ENCODE assay signal across 13 cellular contexts in genomic region chr1:69320679-69321310, GRCh38.
DNase-seq lines count a peak whose midpoint lies in the region; ATAC-seq, FAIRE-seq and TF ChIP-seq lines count a peak whose summit lies in the region.
"Had no signal": no experiment of that assay in that cellular context is flagged by ENCODE, and none has a peak within 500 bp of the region (broad histone marks: within the 10 kb centered on the region; RNA-seq: fewer than 3 reads in every experiment).

No MANE protein-coding gene starts in this region.

- H3K9me2 ChIP-seq in hepatocyte (replicated peaks; ENCODE audit: insufficient read depth): no peaks in the 10 kb centered on the region

- no peaks in the 10 kb centered on the region for H3K27me3 ChIP-seq in hepatocyte
- H3K27me3 ChIP-seq: heart left ventricle, vagina had no signal

- TF ChIP-seq CTCF in D721Med (IDR thresholded peaks at IDR 0.05; ENCODE audit: insufficient read depth, missing control alignments): no peak
- TF ChIP-seq CTCF in hepatocyte (IDR thresholded peaks at IDR 0.05; ENCODE audit: poor library complexity): no peak

- TF ChIP-seq POLR2A in GM12891 (IDR thresholded peaks at IDR 0.05; ENCODE audit: low read depth, low read length): no peak

- no peaks in the 10 kb centered on the region for H3K9me3 ChIP-seq in hepatocyte (ENCODE audit: low read depth)
- H3K9me3 ChIP-seq: heart left ventricle, vagina had no signal

- no peak overlapping the region for H2AFZ ChIP-seq in hepatocyte

- DNase-seq in GM12891 (ENCODE audit: insufficient read length, low spot score): no peak
- DNase-seq in NOMO-1 treated with DMSO at 0.1 percent for 48 hours (lab: John Stamatoyannopoulos, UW; ENCODE audit: unreplicated experiment): peak; percentile 1
- DNase-seq in substantia nigra (lab: John Stamatoyannopoulos, UW): no peak
- DNase-seq in left colon: no peak
- no peak for DNase-seq in D721Med (ENCODE audit: insufficient read length, low spot score)
- no peak for DNase-seq in hepatocyte (ENCODE audit: low spot score)
- DNase-seq: cerebellar nuclear complex, DMS153, heart left ventricle, NCI-H187 had no signal

- H3K4me1 ChIP-seq in hepatocyte (ENCODE audit: insufficient read depth): no peaks in the 10 kb centered on the region
- H3K4me1 ChIP-seq: heart left ventricle, vagina had no signal

- no peaks in the 10 kb centered on the region for H3K36me3 ChIP-seq in hepatocyte (replicated peaks; ENCODE audit: insufficient read depth, low read depth)
- H3K36me3 ChIP-seq: heart left ventricle, vagina had no signal

- H4K20me1 ChIP-seq in hepatocyte (ENCODE audit: insufficient read depth, poor library complexity, severe bottlenecking): no peaks in the 10 kb centered on the region

- 79% methylated on average over 6 of the region's 6 CpGs for WGBS in hepatocyte (ENCODE audit: low lambda C conversion rate, missing lambda C conversion rate)

- H3K27ac ChIP-seq in substantia nigra (ENCODE audit: low read depth, low read length, poor library complexity, severe bottlenecking) (no peak overlapping the region), hepatocyte (no peak overlapping the region)
- H3K27ac ChIP-seq: heart left ventricle, vagina had no signal

- intact Hi-C loops in left colon (cut with DNase I, micrococcal nuclease): no loop called here

- H3K79me2 ChIP-seq in hepatocyte: no peaks in the 10 kb centered on the region

- ATAC-seq in GM19351 (IDR thresholded peaks at IDR 0.05; ENCODE audit: unreplicated experiment) (peak; percentile 80), HG03095 (IDR thresholded peaks at IDR 0.05; ENCODE audit: unreplicated experiment) (peak; percentile 66), left colon (no peak)
- ATAC-seq: heart left ventricle had no signal

- no peak overlapping the region for H3K4me2 ChIP-seq in hepatocyte

- no peak overlapping the region for H3K4me3 ChIP-seq in hepatocyte
- H3K4me3 ChIP-seq: heart left ventricle, vagina had no signal

- FAIRE-seq in GM12891 (lab: Jason Lieb, UNC) (peak; percentile 73), D721Med (lab: Jason Lieb, UNC) (no peak)

TF ChIP-seq in GM12891, 5 proteins besides CTCF, POLR2A, EP300 and RAD21:
- TF ChIP-seq PAX5 (IDR thresholded peaks at IDR 0.05; ENCODE audit: insufficient read depth, low read length, severe bottlenecking) (no peak), POU2F2 (IDR thresholded peaks at IDR 0.05; ENCODE audit: low read depth, low read length) (no peak), POLR2AphosphoS5 (IDR thresholded peaks at IDR 0.05; ENCODE audit: low read depth, low read length) (no peak), SPI1 (IDR thresholded peaks at IDR 0.05; ENCODE audit: low read depth, low read length) (peak; percentile 95)
